ENCODE assay signal across 1 cellular context in genomic region chr2:111042261-111042660, GRCh38.
TF ChIP-seq lines count a peak whose summit lies in the region.

No MANE protein-coding gene starts in this region.

TF ChIP-seq in K562, 482 proteins besides CTCF, POLR2A, EP300 and RAD21 (continued from another document):
- no peak for TF ChIP-seq ZNF609 (CRISPR knock-in tag; IDR thresholded peaks at IDR 0.05; ENCODE audit: borderline replicate concordance)
- TF ChIP-seq ZNF224 (CRISPR knock-in tag; IDR thresholded peaks at IDR 0.05), result no peak
- TF ChIP-seq ZNF780A (CRISPR knock-in tag; IDR thresholded peaks at IDR 0.05), result no peak
- TF ChIP-seq NR1H2 (CRISPR knock-in tag; IDR thresholded peaks at IDR 0.05), result no peak
- TF ChIP-seq E2F6 (IDR thresholded peaks at IDR 0.05; ENCODE audit: borderline replicate concordance in 1 of 2, extremely low read depth in 1 of 2, insufficient read depth in 1 of 2, insufficient read length in 1 of 2, low read depth in 1 of 2, low read length in 1 of 2, poor library complexity in 1 of 2, severe bottlenecking in 1 of 2), result no peak
- TF ChIP-seq SMC3 (conservative IDR thresholded peaks at IDR 0.05; ENCODE audit: insufficient read depth, low read depth, low read length), result no peak
- TF ChIP-seq THRA (IDR thresholded peaks at IDR 0.05), result no peak
- no peak for TF ChIP-seq TEAD1 (CRISPR knock-in tag; IDR thresholded peaks at IDR 0.05)
- no peak for TF ChIP-seq ZNF398 (CRISPR knock-in tag; IDR thresholded peaks at IDR 0.05)
- TF ChIP-seq CHCHD3 (CRISPR knock-in tag; IDR thresholded peaks at IDR 0.05), result no peak
- TF ChIP-seq L3MBTL2 (IDR thresholded peaks at IDR 0.05), result no peak
- no peak for TF ChIP-seq AFF4 (CRISPR knock-in tag; IDR thresholded peaks at IDR 0.05)
- TF ChIP-seq EHMT2 (IDR thresholded peaks at IDR 0.05), result no peak
- TF ChIP-seq ZFP36 (IDR thresholded peaks at IDR 0.05; ENCODE audit: low read depth, low read length, partially characterized antibody), result no peak
